ENCODE assay signal across 9 cellular contexts in genomic region chr10:93865794-93866193, GRCh38.
"Had no signal": no experiment of that assay in that cellular context is flagged by ENCODE, and none has a peak within 500 bp of the region (broad histone marks: within the 10 kb centered on the region; RNA-seq: fewer than 3 reads in every experiment).

No MANE protein-coding gene starts in this region.

- DNase-seq: GM23248, GOT3, H7, H9, HCEC 1CT, HFFc6 had no signal

- H3K9me3 ChIP-seq: HAP-1 had no signal

- H3K4me1 ChIP-seq: HAP-1 had no signal

- H3K27ac ChIP-seq: GM23248 had no signal

- H3K4me3 ChIP-seq: GM23248, GM23338, HAP-1 had no signal

- H3K36me3 ChIP-seq: HAP-1 had no signal

- ATAC-seq: GM23338, HCT116 had no signal
